1 cellular context compared by ENCODE assay signal in the genomic region with DNA sequence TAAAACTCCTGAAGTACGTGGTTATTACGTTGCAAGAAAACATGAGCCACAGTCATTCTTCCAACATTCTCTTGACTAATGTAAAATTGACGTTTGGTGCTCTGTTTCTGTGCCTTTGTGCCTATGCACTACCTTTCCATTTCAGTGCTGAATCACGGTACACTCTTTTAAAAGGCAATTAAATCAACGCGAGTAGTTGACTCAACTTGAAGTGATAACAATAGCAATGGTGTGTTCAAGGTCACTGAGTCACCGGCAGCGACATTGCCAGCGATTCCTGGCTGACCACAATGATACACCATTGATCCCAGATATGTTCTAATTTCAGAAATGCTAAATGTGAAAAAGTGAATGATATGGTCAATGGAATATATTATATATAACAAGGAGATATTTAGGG.
TF ChIP-seq lines count a peak whose summit lies in the region.

No MANE protein-coding gene starts in this region.

TF ChIP-seq in HCT116, 20 proteins besides CTCF, POLR2A, EP300 and RAD21 (continued from another document):
- TF ChIP-seq, protein P1, sequence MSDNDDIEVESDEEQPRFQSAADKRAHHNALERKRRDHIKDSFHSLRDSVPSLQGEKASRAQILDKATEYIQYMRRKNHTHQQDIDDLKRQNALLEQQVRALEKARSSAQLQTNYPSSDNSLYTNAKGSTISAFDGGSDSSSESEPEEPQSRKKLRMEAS (IDR thresholded peaks at IDR 0.05): no peak
- peak; percentile 12; the same call in 1 of the 2 replicates for TF ChIP-seq CEBPB (IDR thresholded peaks at IDR 0.05; ENCODE audit: low read depth)
- TF ChIP-seq EZH2 (IDR thresholded peaks at IDR 0.05): no peak
- TF ChIP-seq EGR1 (IDR thresholded peaks at IDR 0.05; ENCODE audit: low read depth): no peak
- TF ChIP-seq CBX3 (IDR thresholded peaks at IDR 0.05; ENCODE audit: low read depth): peak; percentile 68
- no peak for TF ChIP-seq YY1 (IDR thresholded peaks at IDR 0.05; ENCODE audit: extremely low read depth, insufficient replicate concordance, low read depth, low read length)
- TF ChIP-seq, protein P2, sequence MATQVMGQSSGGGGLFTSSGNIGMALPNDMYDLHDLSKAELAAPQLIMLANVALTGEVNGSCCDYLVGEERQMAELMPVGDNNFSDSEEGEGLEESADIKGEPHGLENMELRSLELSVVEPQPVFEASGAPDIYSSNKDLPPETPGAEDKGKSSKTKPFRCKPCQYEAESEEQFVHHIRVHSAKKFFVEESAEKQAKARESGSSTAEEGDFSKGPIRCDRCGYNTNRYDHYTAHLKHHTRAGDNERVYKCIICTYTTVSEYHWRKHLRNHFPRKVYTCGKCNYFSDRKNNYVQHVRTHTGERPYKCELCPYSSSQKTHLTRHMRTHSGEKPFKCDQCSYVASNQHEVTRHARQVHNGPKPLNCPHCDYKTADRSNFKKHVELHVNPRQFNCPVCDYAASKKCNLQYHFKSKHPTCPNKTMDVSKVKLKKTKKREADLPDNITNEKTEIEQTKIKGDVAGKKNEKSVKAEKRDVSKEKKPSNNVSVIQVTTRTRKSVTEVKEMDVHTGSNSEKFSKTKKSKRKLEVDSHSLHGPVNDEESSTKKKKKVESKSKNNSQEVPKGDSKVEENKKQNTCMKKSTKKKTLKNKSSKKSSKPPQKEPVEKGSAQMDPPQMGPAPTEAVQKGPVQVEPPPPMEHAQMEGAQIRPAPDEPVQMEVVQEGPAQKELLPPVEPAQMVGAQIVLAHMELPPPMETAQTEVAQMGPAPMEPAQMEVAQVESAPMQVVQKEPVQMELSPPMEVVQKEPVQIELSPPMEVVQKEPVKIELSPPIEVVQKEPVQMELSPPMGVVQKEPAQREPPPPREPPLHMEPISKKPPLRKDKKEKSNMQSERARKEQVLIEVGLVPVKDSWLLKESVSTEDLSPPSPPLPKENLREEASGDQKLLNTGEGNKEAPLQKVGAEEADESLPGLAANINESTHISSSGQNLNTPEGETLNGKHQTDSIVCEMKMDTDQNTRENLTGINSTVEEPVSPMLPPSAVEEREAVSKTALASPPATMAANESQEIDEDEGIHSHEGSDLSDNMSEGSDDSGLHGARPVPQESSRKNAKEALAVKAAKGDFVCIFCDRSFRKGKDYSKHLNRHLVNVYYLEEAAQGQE (IDR thresholded peaks at IDR 0.05; ENCODE audit: low read depth): no peak
- TF ChIP-seq, protein P3, sequence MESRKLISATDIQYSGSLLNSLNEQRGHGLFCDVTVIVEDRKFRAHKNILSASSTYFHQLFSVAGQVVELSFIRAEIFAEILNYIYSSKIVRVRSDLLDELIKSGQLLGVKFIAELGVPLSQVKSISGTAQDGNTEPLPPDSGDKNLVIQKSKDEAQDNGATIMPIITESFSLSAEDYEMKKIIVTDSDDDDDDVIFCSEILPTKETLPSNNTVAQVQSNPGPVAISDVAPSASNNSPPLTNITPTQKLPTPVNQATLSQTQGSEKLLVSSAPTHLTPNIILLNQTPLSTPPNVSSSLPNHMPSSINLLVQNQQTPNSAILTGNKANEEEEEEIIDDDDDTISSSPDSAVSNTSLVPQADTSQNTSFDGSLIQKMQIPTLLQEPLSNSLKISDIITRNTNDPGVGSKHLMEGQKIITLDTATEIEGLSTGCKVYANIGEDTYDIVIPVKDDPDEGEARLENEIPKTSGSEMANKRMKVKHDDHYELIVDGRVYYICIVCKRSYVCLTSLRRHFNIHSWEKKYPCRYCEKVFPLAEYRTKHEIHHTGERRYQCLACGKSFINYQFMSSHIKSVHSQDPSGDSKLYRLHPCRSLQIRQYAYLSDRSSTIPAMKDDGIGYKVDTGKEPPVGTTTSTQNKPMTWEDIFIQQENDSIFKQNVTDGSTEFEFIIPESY (IDR thresholded peaks at IDR 0.05; ENCODE audit: extremely low read depth, insufficient replicate concordance, low read length): no peak
- 0 out of 2 replicates have a peak, but pooled peaks have one; percentile 30 for TF ChIP-seq SRF (IDR thresholded peaks at IDR 0.05; ENCODE audit: low read depth)
- no peak for TF ChIP-seq ZFX (IDR thresholded peaks at IDR 0.05)
- TF ChIP-seq TCF7L2 (IDR thresholded peaks at IDR 0.05; ENCODE audit: borderline replicate concordance, extremely low read depth, insufficient read depth, insufficient read length): peak; percentile 33
- peak; percentile 69 for TF ChIP-seq SP1 (IDR thresholded peaks at IDR 0.05; ENCODE audit: low read depth)
- no peak for TF ChIP-seq ELF1 (IDR thresholded peaks at IDR 0.05; ENCODE audit: borderline replicate concordance, low read depth)
- TF ChIP-seq POLR2AphosphoS5 (IDR thresholded peaks at IDR 0.05; ENCODE audit: low read depth, low read length): no peak
- TF ChIP-seq, protein P4, sequence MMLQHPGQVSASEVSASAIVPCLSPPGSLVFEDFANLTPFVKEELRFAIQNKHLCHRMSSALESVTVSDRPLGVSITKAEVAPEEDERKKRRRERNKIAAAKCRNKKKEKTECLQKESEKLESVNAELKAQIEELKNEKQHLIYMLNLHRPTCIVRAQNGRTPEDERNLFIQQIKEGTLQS (IDR thresholded peaks at IDR 0.05): no peak
TF ChIP-seq in HCT116: peak in this region for 8.
